Comparison of ENCODE assay signal across 14 cellular contexts in genomic region chr3:46298871-46299607, GRCh38. TPM values are rescaled to one million over a fixed set of nuclear protein-coding genes. Genes with fewer than 3 reads are reported as not detected.
DNase-seq lines count a peak whose midpoint lies in the region; ATAC-seq and TF ChIP-seq lines count a peak whose summit lies in the region.
"Had no signal": no experiment of that assay in that cellular context is flagged by ENCODE, and none has a peak within 500 bp of the region (broad histone marks: within the 10 kb centered on the region; RNA-seq: fewer than 3 reads in every experiment).

No MANE protein-coding gene starts in this region.

- TF ChIP-seq CTCF in HL-60 (IDR thresholded peaks at IDR 0.05; ENCODE audit: insufficient read depth, low read length), result no peak
- no peak for TF ChIP-seq CTCF in transverse colon (IDR thresholded peaks at IDR 0.05)
- TF ChIP-seq CTCF in WTC11 (IDR thresholded peaks at IDR 0.05), result no peak

- peak overlapping the region; percentile 14 for H3K27ac Mint-ChIP-seq in activated naive CD4-positive, alpha-beta T cell treated with anti-CD3 and anti-CD28 coated beads, Interleukin-2, amount 50 U/mL, for 24 hours
- no peak overlapping the region for H3K27ac Mint-ChIP-seq in WTC11

- no peak for ATAC-seq in WTC11
- ATAC-seq: left colon had no signal

- 65 to 70% methylated on average over 5 to 9 of the region's 9 CpGs for WGBS in transverse colon (ENCODE audit: low coverage in 1 of 2), 2 donors

- in situ Hi-C loops in transverse colon (cut with MboI; ENCODE audit: low pct_ligation_motif_present in 1 of 4, low pct_unique_long_range_greater_than_20kb in 1 of 4, low sequenced_read_pairs in 3 of 4), result no loop called here

- peaks cover 63% of the 10 kb centered on the region for H3K4me1 Mint-ChIP-seq in activated naive CD4-positive, alpha-beta T cell treated with anti-CD3 and anti-CD28 coated beads, Interleukin-2, amount 50 U/mL, for 24 hours
- H3K4me1 Mint-ChIP-seq in WTC11, result no peaks in the 10 kb centered on the region

- peaks cover 0 to 8% (median 0%) of the 10 kb centered on the region in 4 donors for H3K4me1 ChIP-seq in transverse colon

- H3K9me3 ChIP-seq in transverse colon, result no peaks in the 10 kb centered on the region

- H3K27ac ChIP-seq in HL-60 (replicated peaks) (peak overlapping the region; percentile 84), transverse colon (peak overlapping the region; percentile 21 to 62 (median 37))
- H3K27ac ChIP-seq: PC-9 had no signal

- TF ChIP-seq EP300 in transverse colon (IDR thresholded peaks at IDR 0.05; ENCODE audit: low read depth), result no peak

- H3K27me3 Mint-ChIP-seq in activated naive CD4-positive, alpha-beta T cell treated with anti-CD3 and anti-CD28 coated beads, Interleukin-2, amount 50 U/mL, for 24 hours, result no peaks in the 10 kb centered on the region
- H3K27me3 Mint-ChIP-seq in WTC11 (ENCODE audit: low read depth), result no peaks in the 10 kb centered on the region

- no peaks in the 10 kb centered on the region for H3K36me3 Mint-ChIP-seq in activated naive CD4-positive, alpha-beta T cell treated with anti-CD3 and anti-CD28 coated beads, Interleukin-2, amount 50 U/mL, for 24 hours
- no peaks in the 10 kb centered on the region for H3K36me3 Mint-ChIP-seq in WTC11

- H3K9me3 Mint-ChIP-seq in activated naive CD4-positive, alpha-beta T cell treated with anti-CD3 and anti-CD28 coated beads, Interleukin-2, amount 50 U/mL, for 24 hours, result no peaks in the 10 kb centered on the region
- no peaks in the 10 kb centered on the region for H3K9me3 Mint-ChIP-seq in WTC11

- TF ChIP-seq POLR2A in transverse colon (IDR thresholded peaks at IDR 0.05), result no peak

- H3K36me3 ChIP-seq in transverse colon, result no peaks in the 10 kb centered on the region

- H3K4me3 ChIP-seq in HL-60 (replicated peaks; ENCODE audit: insufficient read depth, low read length) (no peak overlapping the region), transverse colon (no peak overlapping the region)
- H3K4me3 ChIP-seq: PC-9 had no signal

- CTCF ChIA-PET in WTC11 (lab: Charles Lee), result interaction anchor here (0.6 to 1.0 kb wide), 5 partner anchors 23 to 1880 kb away, joined by 3 to 6 read pairs (median 3); no protein-coding TSS in a partner anchor

- intact Hi-C loops in transverse colon (cut with DNase I; ENCODE audit: low total_unique reads), result no loop called here

- H3K27me3 ChIP-seq in HL-60 (ENCODE audit: insufficient read depth, poor library complexity, severe bottlenecking) (no peaks in the 10 kb centered on the region), transverse colon (no peaks in the 10 kb centered on the region)

- POLR2A ChIA-PET in WTC11 (lab: Charles Lee), result no interaction called here

- peak overlapping the region; percentile 27 for H3K4me3 Mint-ChIP-seq in activated naive CD4-positive, alpha-beta T cell treated with anti-CD3 and anti-CD28 coated beads, Interleukin-2, amount 50 U/mL, for 24 hours
- no peak overlapping the region for H3K4me3 Mint-ChIP-seq in WTC11

- DNase-seq in stimulated activated CD4-positive, alpha-beta T cell treated with anti-CD3 and anti-CD28 coated beads, Interleukin-15, amount 100 ng/mL, for 24 hours, result peak; percentile 69
- DNase-seq in stimulated activated CD4-positive, alpha-beta T cell treated with anti-CD3 and anti-CD28 coated beads, Interleukin-12 subunit alpha, Interleukin-12 subunit beta, amount 100 ng/mL, for 4 hours, result no peak
- DNase-seq in HL-60 (ENCODE audit: low read depth in 1 of 2, low spot score in 1 of 2) (no peak), transverse colon (no peak), WTC11 (ENCODE audit: low spot score) (no peak), NCI-H2107 (lab: John Stamatoyannopoulos, UW) (no peak), NOMO-1 (lab: John Stamatoyannopoulos, UW; ENCODE audit: unreplicated experiment in 2 of 2) (no peak)
- DNase-seq: left colon, NCI-H1436 treated with DMSO at 0.1 percent for 48 hours, PC-9 had no signal

TF ChIP-seq in WTC11, 78 proteins besides CTCF, POLR2A, EP300 and RAD21:
- TF ChIP-seq NR2C2 (CRISPR knock-in tag; IDR thresholded peaks at IDR 0.05) (no peak), GRHL2 (CRISPR knock-in tag; IDR thresholded peaks at IDR 0.05; ENCODE audit: insufficient replicate concordance, severe bottlenecking) (no peak), ETV6 (CRISPR knock-in tag; IDR thresholded peaks at IDR 0.05) (no peak), PREB (CRISPR knock-in tag; IDR thresholded peaks at IDR 0.05; ENCODE audit: borderline replicate concordance) (no peak), ZNF423 (CRISPR knock-in tag; IDR thresholded peaks at IDR 0.05) (no peak), EMX1 (CRISPR knock-in tag; IDR thresholded peaks at IDR 0.05) (no peak), CREB1 (CRISPR knock-in tag; IDR thresholded peaks at IDR 0.05) (no peak), SMAD4 (CRISPR knock-in tag; IDR thresholded peaks at IDR 0.05) (no peak), AFF4 (CRISPR knock-in tag; IDR thresholded peaks at IDR 0.05; ENCODE audit: borderline replicate concordance) (no peak), ZNF416 (CRISPR knock-in tag; IDR thresholded peaks at IDR 0.05) (no peak), HMGA2 (CRISPR knock-in tag; IDR thresholded peaks at IDR 0.05) (no peak)

RNA-seq across cellular contexts. Expression of gene CCR2, which starts 54.9 kb away (rescaled TPM):
- total RNA-seq in transverse colon (1 to 10 TPM in 2 of 4 donors, not detected in 2; 1.8 to 4.6 TPM), WTC11 (2021) (0.07 TPM in 1 of 3 replicates, not detected in the others)
- total RNA-seq: fibroblast of villous mesenchyme, osteoblast, PC-9 had no signal

RNA-seq across cellular contexts. Expression of gene CCR3, which starts 56.8 kb away (rescaled TPM):
- total RNA-seq in transverse colon (not detected), WTC11 (2021) (not detected in 3 replicates)
- total RNA-seq: cardiac septum, fibroblast of villous mesenchyme, osteoblast had no signal
